In genomic region chr12:95218164-95218851, GRCh38 we compare ENCODE assay signal across 8 cellular contexts. TPM values are rescaled to one million over a fixed set of nuclear protein-coding genes. Genes with fewer than 3 reads are reported as not detected.
DNase-seq lines count a peak whose midpoint lies in the region; ATAC-seq and TF ChIP-seq lines count a peak whose summit lies in the region.

No MANE protein-coding gene starts in this region.

- H3K4me3 ChIP-seq in SJCRH30 (peak overlapping the region; percentile 65), lower lobe of right lung (peak overlapping the region; percentile 88)

- H3K27ac ChIP-seq in KOPT-K1 (ENCODE audit: low read depth, low read length, poor library complexity, severe bottlenecking) = peak overlapping the region; percentile 70
- peak overlapping the region; percentile 82 for H3K27ac ChIP-seq in SJCRH30
- H3K27ac ChIP-seq in lower lobe of right lung = peak overlapping the region; percentile 97
- H3K27ac ChIP-seq in temporal lobe (ENCODE audit: low read depth, low read length) = peak overlapping the region; percentile 96

- H3K36me3 ChIP-seq in KOPT-K1 (ENCODE audit: insufficient read depth, low read length) (0 out of 2 replicates have a peak, but pooled peaks cover 8% of the 10 kb centered on the region), SJCRH30 (no peaks in the 10 kb centered on the region), lower lobe of right lung (no peaks in the 10 kb centered on the region)

- no peak for TF ChIP-seq CTCF in lower lobe of right lung (IDR thresholded peaks at IDR 0.05)

- DNase-seq in AML-193 (lab: John Stamatoyannopoulos, UW) (peak; percentile 28 to 30), SJCRH30 (peak in 1 of 2 experiments; percentile 82), cerebellum (ENCODE audit: low spot score) (peak; percentile 70), lower lobe of right lung (no peak)

- H3K27me3 ChIP-seq in SJCRH30 (no peaks in the 10 kb centered on the region), lower lobe of right lung (ENCODE audit: low read depth) (no peaks in the 10 kb centered on the region)

- peaks cover 10% of the 10 kb centered on the region for H3K4me1 ChIP-seq in SJCRH30
- H3K4me1 ChIP-seq in lower lobe of right lung = peaks cover 32% of the 10 kb centered on the region

- ATAC-seq in GM18505 (IDR thresholded peaks at IDR 0.05; ENCODE audit: unreplicated experiment) = peak; percentile 3
- no peak for ATAC-seq in lower lobe of right lung
- no peak for ATAC-seq in GM21447 (IDR thresholded peaks at IDR 0.05; ENCODE audit: unreplicated experiment)

- TF ChIP-seq POLR2A in GM18505 (IDR thresholded peaks at IDR 0.05; ENCODE audit: borderline replicate concordance, extremely low read depth, insufficient read depth, insufficient read length) = no peak

- no peaks in the 10 kb centered on the region for H3K9me3 ChIP-seq in KOPT-K1 (ENCODE audit: insufficient read depth, low read length, poor library complexity, severe bottlenecking)
- no peaks in the 10 kb centered on the region for H3K9me3 ChIP-seq in SJCRH30 (replicated peaks)
- H3K9me3 ChIP-seq in lower lobe of right lung = no peaks in the 10 kb centered on the region

- intact Hi-C loops in lower lobe of right lung (cut with DNase I) = no loop called here

RNA-seq across cellular contexts. Expression of gene VEZT, which starts 0.7 kb away (rescaled TPM):
- total RNA-seq in SJCRH30 (2014; rRNA removed; shearing (Covaris generic)) = 41.8 and 50.5 TPM in 2 replicates
- total RNA-seq in cerebellum = 236 TPM
- total RNA-seq in lower lobe of right lung = 64.2 TPM
- total RNA-seq in temporal lobe = 172 TPM

RNA-seq across cellular contexts. Expression of gene FGD6, which starts 1.0 kb away (rescaled TPM):
- 9.2 and 10.7 TPM in 2 replicates for total RNA-seq in SJCRH30 (2014; rRNA removed; shearing (Covaris generic))
- total RNA-seq in cerebellum (30.0 TPM), lower lobe of right lung (22.9 TPM), temporal lobe (8.1 TPM)
